ENCODE assay signal across 18 cellular contexts in the genomic region with DNA sequence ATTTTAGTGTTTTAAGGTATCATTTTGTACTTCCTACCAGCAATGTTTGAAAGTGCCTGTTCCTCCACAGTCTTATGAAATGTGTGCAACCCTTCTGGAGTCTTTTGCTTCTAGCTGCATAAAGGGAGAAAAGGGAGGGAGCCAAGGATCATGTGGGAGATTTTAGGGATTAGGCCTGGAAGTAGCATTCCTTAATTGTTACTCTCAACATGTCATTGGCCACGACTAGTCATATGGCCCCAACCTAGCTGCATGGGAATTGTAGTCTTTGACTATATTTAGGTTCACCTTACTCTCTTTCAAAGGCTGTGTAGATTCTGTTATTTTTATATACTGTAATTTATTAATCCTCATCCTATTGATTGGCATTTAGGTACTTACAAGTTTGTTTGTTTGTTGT. TPM values are rescaled to one million over a fixed set of nuclear protein-coding genes. Genes with fewer than 3 reads are reported as not detected.
DNase-seq lines count a peak whose midpoint lies in the region; ATAC-seq, FAIRE-seq and TF ChIP-seq lines count a peak whose summit lies in the region.
"Had no signal": no experiment of that assay in that cellular context is flagged by ENCODE, and none has a peak within 500 bp of the region (broad histone marks: within the 10 kb centered on the region; RNA-seq: fewer than 3 reads in every experiment).

No MANE protein-coding gene starts in this region.

- ATAC-seq in HepG2 = no peak
- no peak for ATAC-seq in right lobe of liver
- peak; percentile 41 for ATAC-seq in thoracic aorta (ENCODE audit: insufficient number of reproducible peaks, low FRiP score, low read depth)
- ATAC-seq in omental fat pad (ENCODE audit: low FRiP score) = no peak
- no peak for ATAC-seq in HG03520 (IDR thresholded peaks at IDR 0.05; ENCODE audit: unreplicated experiment)

- BruUV-seq in HepG2 (replicated peaks; lab: Mats Ljungman, UMichigan) = no TSS peak

- no peak overlapping the region for H2AFZ ChIP-seq in HepG2 (ENCODE audit: low read length)

- H3K27ac ChIP-seq in HepG2 (ENCODE audit: extremely low read length, insufficient read depth, low read length) = no peak overlapping the region
- no peak overlapping the region for H3K27ac ChIP-seq in right lobe of liver
- no peak overlapping the region for H3K27ac ChIP-seq in WERI-Rb-1
- no peak overlapping the region for H3K27ac ChIP-seq in thoracic aorta
- H3K27ac ChIP-seq: suprapubic skin had no signal

- no peaks in the 10 kb centered on the region for H3K4me1 ChIP-seq in HepG2 (ENCODE audit: insufficient read depth, low read length)
- H3K4me1 ChIP-seq in right lobe of liver = no peaks in the 10 kb centered on the region
- peaks cover 5 to 16% of the 10 kb centered on the region in 2 donors for H3K4me1 ChIP-seq in thoracic aorta (ENCODE audit: control insufficient read depth in 1 of 2, low read depth in 2 of 2)

- no peak for FAIRE-seq in HepG2 (lab: Jason Lieb, UNC)
- FAIRE-seq: RCC 7860 had no signal

- POLR2A ChIA-PET in HepG2 (lab: Yijun Ruan, JAX) = no interaction called here

- no peak overlapping the region for H3K4me2 ChIP-seq in HepG2 (ENCODE audit: low read depth, low read length)

- no peak for TF ChIP-seq EP300 in HepG2 (IDR thresholded peaks at IDR 0.05; ENCODE audit: low read depth in 2 of 2, low read length in 2 of 2)
- no peak for TF ChIP-seq EP300 in HepG2 (CRISPR knock-in tag; IDR thresholded peaks at IDR 0.05; ENCODE audit: borderline replicate concordance)

- H3K36me3 ChIP-seq in HepG2 (replicated peaks in 1 of 2; ENCODE audit: control insufficient read depth in 1 of 2, insufficient read depth in 2 of 2, low read length in 2 of 2) = peaks cover 6 to 41% of the 10 kb centered on the region in 2 experiments
- H3K36me3 ChIP-seq in right lobe of liver = peaks cover 0 to 54% (median 10%) of the 10 kb centered on the region in 4 donors
- peaks cover 31% of the 10 kb centered on the region for H3K36me3 ChIP-seq in WERI-Rb-1
- peaks cover 29% of the 10 kb centered on the region for H3K36me3 ChIP-seq in thoracic aorta

- no peaks in the 10 kb centered on the region for H3K79me2 ChIP-seq in HepG2 (ENCODE audit: insufficient read depth, low read length)

- CTCF ChIA-PET in HepG2 (lab: Yijun Ruan, JAX; ENCODE audit: low intra/inter-chr PET ratio, low total read pairs) = no interaction called here

- TF ChIP-seq CTCF in HepG2 (CRISPR knock-in tag; IDR thresholded peaks at IDR 0.05) = no peak
- no peak for TF ChIP-seq CTCF in right lobe of liver (IDR thresholded peaks at IDR 0.05)
- no peak for TF ChIP-seq CTCF in WERI-Rb-1 (IDR thresholded peaks at IDR 0.05; ENCODE audit: low read depth, low read length)
- no peak for TF ChIP-seq CTCF in thoracic aorta (IDR thresholded peaks at IDR 0.05)
- TF ChIP-seq CTCF in omental fat pad (IDR thresholded peaks at IDR 0.05) = no peak

- no peak for TF ChIP-seq POLR2A in HepG2 (IDR thresholded peaks at IDR 0.05; ENCODE audit: insufficient read depth in 1 of 2, low read depth in 2 of 2, low read length in 2 of 2)
- TF ChIP-seq POLR2A in right lobe of liver (IDR thresholded peaks at IDR 0.05) = no peak

- H4K20me1 ChIP-seq in HepG2 (ENCODE audit: insufficient read depth, low read length) = no peaks in the 10 kb centered on the region

- DNase-seq in HepG2 (ENCODE audit: low spot score) = no peak
- no peak for DNase-seq in right lobe of liver
- DNase-seq in WERI-Rb-1 = peak; percentile 19
- DNase-seq in iPS-NIHi7 (ENCODE audit: extremely low spot score) = peak; percentile 27
- DNase-seq in thoracic aorta (ENCODE audit: low spot score) = no peak
- DNase-seq in omental fat pad (ENCODE audit: low spot score) = no peak
- DNase-seq in inferior parietal cortex (ENCODE audit: extremely low spot score) = no peak
- DNase-seq: activated naive CD8-positive, alpha-beta T cell treated with anti-CD3 and anti-CD28 coated beads, Interleukin-2, amount 10 ng/mL, durations not matched to agents 7 days and 5 days; DMS 273 treated with DMSO at 0.1 percent for 48 hours; endodermal cell; midbrain; NCI-H146; NCI-H345; nephron progenitor cell; stimulated activated CD4-positive, alpha-beta T cell treated with anti-CD3 and anti-CD28 coated beads, Interleukin-12 subunit alpha, Interleukin-12 subunit beta, amount 100 ng/mL, for 4 hours had no signal

- 53% methylated on average over 1 of the region's 1 CpG for WGBS in HepG2 (ENCODE audit: low lambda C conversion rate)
- WGBS in right lobe of liver (ENCODE audit: insufficient coverage, low coverage, low lambda C conversion rate, missing lambda C conversion rate) = 55% methylated on average over 1 of the region's 1 CpG

- no peak overlapping the region for H3K9ac ChIP-seq in HepG2 (ENCODE audit: insufficient read depth, low read depth, low read length)

- in situ Hi-C loops in HepG2 (cut with HindIII; ENCODE audit: extremely low pct_ligation_motif_present, low pct_unique_long_range_greater_than_20kb) = no loop called here

- H3K9me3 ChIP-seq in HepG2 (ENCODE audit: low read length) (no peaks in the 10 kb centered on the region), right lobe of liver (no peaks in the 10 kb centered on the region), WERI-Rb-1 (ENCODE audit: severe bottlenecking) (no peaks in the 10 kb centered on the region), thoracic aorta (no peaks in the 10 kb centered on the region)
- H3K9me3 ChIP-seq: suprapubic skin had no signal

- H3K27me3 ChIP-seq in HepG2 (ENCODE audit: control insufficient read depth in 1 of 2, insufficient read depth in 2 of 2, low read length in 2 of 2) (no peaks in the 10 kb centered on the region), right lobe of liver (no peaks in the 10 kb centered on the region), WERI-Rb-1 (ENCODE audit: insufficient read depth, low read depth, severe bottlenecking) (no peaks in the 10 kb centered on the region), thoracic aorta (replicated peaks; ENCODE audit: insufficient read depth) (no peaks in the 10 kb centered on the region)
- H3K27me3 ChIP-seq: suprapubic skin had no signal

- H3K4me3 ChIP-seq in HepG2 (replicated peaks in 1 of 3; ENCODE audit: insufficient read depth in 1 of 3, low read depth in 2 of 3, low read length in 3 of 3) (no peak overlapping the region), right lobe of liver (no peak overlapping the region), WERI-Rb-1 (ENCODE audit: low read depth, low read length) (no peak overlapping the region), thoracic aorta (no peak overlapping the region)
- H3K4me3 ChIP-seq: suprapubic skin had no signal

- no peak for TF ChIP-seq RAD21 in HepG2 (CRISPR knock-in tag; IDR thresholded peaks at IDR 0.05)

- intact Hi-C loops in HepG2 (cut with micrococcal nuclease; ENCODE audit: unreplicated experiment) (no loop called here), right lobe of liver (cut with DNase I) (no loop called here)

RNA-seq across cellular contexts. Expression of a gene that starts 14.9 kb away (rescaled TPM):
- total RNA-seq in HepG2 (2016; rRNA removed; fragmentation: Illumina TruSeq; extraction: Trizol) = 46.1 and 54.2 TPM in 2 replicates
- total RNA-seq in HepG2 (2016; cell fraction: cytosol; rRNA removed; fragmentation: Illumina TruSeq; extraction: Trizol; ENCODE audit: low read depth) = 26.6 and 28.3 TPM in 2 replicates
- 34.2 and 54.9 TPM in 2 replicates for total RNA-seq in HepG2 (2016; cell fraction: insoluble cytoplasmic fraction; rRNA removed; fragmentation: Illumina TruSeq; extraction: Trizol)
- total RNA-seq in HepG2 (2016; cell fraction: membrane; rRNA removed; fragmentation: Illumina TruSeq; extraction: Trizol) = 85.6 and 91.0 TPM in 2 replicates
- 39.9 and 50.8 TPM in 2 replicates for total RNA-seq in HepG2 (2016; cell fraction: nucleus; rRNA removed; fragmentation: Illumina TruSeq; extraction: Trizol)
- 86.2 and 119 TPM in 2 replicates for polyA plus RNA-seq in HepG2 (2011; rRNA removed)
- 84.4 and 95.4 TPM in 2 replicates for polyA plus RNA-seq in HepG2 (2011; cell fraction: cytosol; rRNA removed)
- polyA plus RNA-seq in HepG2 (2011; cell fraction: nucleus; rRNA removed) = 22.0 and 27.3 TPM in 2 replicates
- 67.7 and 77.4 TPM in 2 replicates for polyA plus RNA-seq in HepG2 (2012)
- 56.8 and 61.8 TPM in 2 replicates for polyA plus RNA-seq in HepG2 (2016; cell fraction: cytosol; fragmentation: Illumina TruSeq; extraction: Trizol; ENCODE audit: low read depth)
- polyA plus RNA-seq in HepG2 (2016; cell fraction: insoluble cytoplasmic fraction; fragmentation: Illumina TruSeq; extraction: Trizol; ENCODE audit: low read depth) = 67.1 and 72.0 TPM in 2 replicates
- 112 and 133 TPM in 2 replicates for polyA plus RNA-seq in HepG2 (2016; cell fraction: membrane; fragmentation: Illumina TruSeq; extraction: Trizol; ENCODE audit: low read depth)
- 93.0 and 101 TPM in 2 replicates for polyA plus RNA-seq in HepG2 (2016; cell fraction: nucleus; fragmentation: Illumina TruSeq; extraction: Trizol; ENCODE audit: insufficient read depth, low read depth)
- 51.0 and 179 TPM in 2 replicates for polyA minus RNA-seq in HepG2 (2011; rRNA and poly(A)+ RNA removed; ENCODE audit: low replicate concordance)
- 49.0 and 49.8 TPM in 2 replicates for polyA minus RNA-seq in HepG2 (2011; cell fraction: cytosol; rRNA and poly(A)+ RNA removed)
- polyA minus RNA-seq in HepG2 (2011; cell fraction: nucleus; rRNA and poly(A)+ RNA removed) = 10.0 and 11.6 TPM in 2 replicates
- 10 to 100 TPM; 33.1 to 54.9 (median 46.8) TPM for total RNA-seq in right lobe of liver
- total RNA-seq in thoracic aorta = 100 to 1,000 TPM; 419 to 454 TPM
- total RNA-seq in omental fat pad = 100 to 1,000 TPM; 267 to 355 (median 300) TPM

RNA-seq across cellular contexts. Expression of a gene that starts 31.8 kb away (rescaled TPM):
- total RNA-seq in HepG2 (2016; rRNA removed; fragmentation: Illumina TruSeq; extraction: Trizol) (33.0 and 67.1 TPM in 2 replicates), right lobe of liver (10 to 100 TPM; 42.7 to 52.7 (median 49.4) TPM), thoracic aorta (100 to 1,000 TPM in 1 of 2 donors, 10 to 100 TPM in 1; 64.1 to 104 TPM), omental fat pad (10 to 100 TPM; 57.7 to 80.9 (median 63.4) TPM)
- 7.8 and 8.7 TPM in 2 replicates for total RNA-seq in HepG2 (2016; cell fraction: cytosol; rRNA removed; fragmentation: Illumina TruSeq; extraction: Trizol; ENCODE audit: low read depth)
- total RNA-seq in HepG2 (2016; cell fraction: insoluble cytoplasmic fraction; rRNA removed; fragmentation: Illumina TruSeq; extraction: Trizol) = 35.9 and 65.9 TPM in 2 replicates
- 12.8 and 15.8 TPM in 2 replicates for total RNA-seq in HepG2 (2016; cell fraction: membrane; rRNA removed; fragmentation: Illumina TruSeq; extraction: Trizol)
- 56.9 and 66.9 TPM in 2 replicates for total RNA-seq in HepG2 (2016; cell fraction: nucleus; rRNA removed; fragmentation: Illumina TruSeq; extraction: Trizol)
- polyA plus RNA-seq in HepG2 (2011; rRNA removed) = 113 and 128 TPM in 2 replicates
- polyA plus RNA-seq in HepG2 (2011; cell fraction: cytosol; rRNA removed) = 84.8 and 112 TPM in 2 replicates
- polyA plus RNA-seq in HepG2 (2011; cell fraction: nucleus; rRNA removed) = 44.6 and 56.4 TPM in 2 replicates
- polyA plus RNA-seq in HepG2 (2012) = 68.1 and 93.6 TPM in 2 replicates
- 5.5 and 5.9 TPM in 2 replicates for polyA plus RNA-seq in HepG2 (2016; cell fraction: cytosol; fragmentation: Illumina TruSeq; extraction: Trizol; ENCODE audit: low read depth)
- polyA plus RNA-seq in HepG2 (2016; cell fraction: insoluble cytoplasmic fraction; fragmentation: Illumina TruSeq; extraction: Trizol; ENCODE audit: low read depth) = 29.1 and 32.5 TPM in 2 replicates
- polyA plus RNA-seq in HepG2 (2016; cell fraction: membrane; fragmentation: Illumina TruSeq; extraction: Trizol; ENCODE audit: low read depth) = 10.1 and 10.8 TPM in 2 replicates
- 67.7 and 72.3 TPM in 2 replicates for polyA plus RNA-seq in HepG2 (2016; cell fraction: nucleus; fragmentation: Illumina TruSeq; extraction: Trizol; ENCODE audit: insufficient read depth, low read depth)
- polyA minus RNA-seq in HepG2 (2011; rRNA and poly(A)+ RNA removed; ENCODE audit: low replicate concordance) = 68.3 and 118 TPM in 2 replicates
- 52.8 and 100 TPM in 2 replicates for polyA minus RNA-seq in HepG2 (2011; cell fraction: cytosol; rRNA and poly(A)+ RNA removed)
- polyA minus RNA-seq in HepG2 (2011; cell fraction: nucleus; rRNA and poly(A)+ RNA removed) = 33.3 and 50.8 TPM in 2 replicates

RNA-seq across cellular contexts. Expression of a gene that starts 31.8 kb away (rescaled TPM):
- total RNA-seq in HepG2 (2016; rRNA removed; fragmentation: Illumina TruSeq; extraction: Trizol) = 4.4 and 5.7 TPM in 2 replicates
- total RNA-seq in HepG2 (2016; cell fraction: cytosol; rRNA removed; fragmentation: Illumina TruSeq; extraction: Trizol; ENCODE audit: low read depth) = 0.26 and 0.40 TPM in 2 replicates
- 4.5 and 5.9 TPM in 2 replicates for total RNA-seq in HepG2 (2016; cell fraction: insoluble cytoplasmic fraction; rRNA removed; fragmentation: Illumina TruSeq; extraction: Trizol)
- 1.4 and 1.6 TPM in 2 replicates for total RNA-seq in HepG2 (2016; cell fraction: membrane; rRNA removed; fragmentation: Illumina TruSeq; extraction: Trizol)
- total RNA-seq in HepG2 (2016; cell fraction: nucleus; rRNA removed; fragmentation: Illumina TruSeq; extraction: Trizol) = 11.1 and 12.5 TPM in 2 replicates
- polyA plus RNA-seq in HepG2 (2011; rRNA removed) = 1.8 and 1.9 TPM in 2 replicates
- polyA plus RNA-seq in HepG2 (2011; cell fraction: cytosol; rRNA removed) = 1.6 and 1.8 TPM in 2 replicates
- 5.0 and 5.7 TPM in 2 replicates for polyA plus RNA-seq in HepG2 (2011; cell fraction: nucleus; rRNA removed)
- 0.65 and 0.80 TPM in 2 replicates for polyA plus RNA-seq in HepG2 (2012)
- 0.08 and 0.10 TPM in 2 replicates for polyA plus RNA-seq in HepG2 (2016; cell fraction: cytosol; fragmentation: Illumina TruSeq; extraction: Trizol; ENCODE audit: low read depth)
- 0.82 and 0.84 TPM in 2 replicates for polyA plus RNA-seq in HepG2 (2016; cell fraction: insoluble cytoplasmic fraction; fragmentation: Illumina TruSeq; extraction: Trizol; ENCODE audit: low read depth)
- 0.21 and 0.29 TPM in 2 replicates for polyA plus RNA-seq in HepG2 (2016; cell fraction: membrane; fragmentation: Illumina TruSeq; extraction: Trizol; ENCODE audit: low read depth)
- polyA plus RNA-seq in HepG2 (2016; cell fraction: nucleus; fragmentation: Illumina TruSeq; extraction: Trizol; ENCODE audit: insufficient read depth, low read depth) = 1.8 and 2.0 TPM in 2 replicates
- polyA minus RNA-seq in HepG2 (2011; rRNA and poly(A)+ RNA removed; ENCODE audit: low replicate concordance) = 22.3 and 28.3 TPM in 2 replicates
- 6.1 and 6.3 TPM in 2 replicates for polyA minus RNA-seq in HepG2 (2011; cell fraction: cytosol; rRNA and poly(A)+ RNA removed)
- polyA minus RNA-seq in HepG2 (2011; cell fraction: nucleus; rRNA and poly(A)+ RNA removed) = 14.9 and 19.1 TPM in 2 replicates
- total RNA-seq in right lobe of liver = 1 to 10 TPM; 2.8 to 3.8 (median 3.4) TPM
- 10 to 100 TPM in 1 of 2 donors, 1 to 10 TPM in 1; 6.5 to 12.1 TPM for total RNA-seq in thoracic aorta
- total RNA-seq in omental fat pad = 10 to 100 TPM in 2 of 4 donors, 1 to 10 TPM in 2; 5.6 to 11.6 (median 10.2) TPM

Comparison
In these comparisons a context has a peak if more than half of its experiments do, and no peak if none do; other contexts are left out.
1. DNase-seq: peak in WERI-Rb-1 (single experiment) and iPS-NIHi7 (single experiment); none in HepG2 (single experiment), right lobe of liver (0 of 3), thoracic aorta (single experiment), omental fat pad (single experiment) and inferior parietal cortex (single experiment).